In genomic region chr12:52347016-52347415, GRCh38 we compare ENCODE assay signal across 15 cellular contexts. TPM values are rescaled to one million over a fixed set of nuclear protein-coding genes. Genes with fewer than 3 reads are reported as not detected.
"Had no signal": no experiment of that assay in that cellular context is flagged by ENCODE, and none has a peak within 500 bp of the region (broad histone marks: within the 10 kb centered on the region; RNA-seq: fewer than 3 reads in every experiment).

No MANE protein-coding gene starts in this region.

- H3K27ac Mint-ChIP-seq: activated CD4-positive, alpha-beta memory T cell treated with anti-CD3 and anti-CD28 coated beads for 36 hours; dendritic cell treated with granulocyte-macrophage colony-stimulating factor and Interleukin-4, amounts not matched to agents 40 ng/mL and 50 ng/mL, for 4 days; effector memory CD8-positive, alpha-beta T cell had no signal

- H3K4me3 Mint-ChIP-seq: activated CD4-positive, alpha-beta memory T cell treated with anti-CD3 and anti-CD28 coated beads for 36 hours; dendritic cell treated with granulocyte-macrophage colony-stimulating factor and Interleukin-4, amounts not matched to agents 40 ng/mL and 50 ng/mL, for 4 days; effector memory CD8-positive, alpha-beta T cell had no signal

- ATAC-seq: effector memory CD8-positive, alpha-beta T cell had no signal

- H3K27ac ChIP-seq: parathyroid adenoma, tibial nerve had no signal

- H3K9me3 Mint-ChIP-seq: activated CD4-positive, alpha-beta memory T cell treated with anti-CD3 and anti-CD28 coated beads for 36 hours; dendritic cell treated with granulocyte-macrophage colony-stimulating factor and Interleukin-4, amounts not matched to agents 40 ng/mL and 50 ng/mL, for 4 days; effector memory CD8-positive, alpha-beta T cell had no signal

- H3K36me3 Mint-ChIP-seq: activated CD4-positive, alpha-beta memory T cell treated with anti-CD3 and anti-CD28 coated beads for 36 hours had no signal

- H3K27me3 Mint-ChIP-seq: activated CD4-positive, alpha-beta memory T cell treated with anti-CD3 and anti-CD28 coated beads for 36 hours had no signal

- DNase-seq: activated CD4-positive, alpha-beta memory T cell treated with anti-CD3 and anti-CD28 coated beads for 36 hours; activated naive CD4-positive, alpha-beta T cell; activated T-cell treated with anti-CD3 and anti-CD28 coated beads, Interleukin-2, amount 50 U/mL, for 48 hours; central memory CD4-positive, alpha-beta T cell; effector memory CD8-positive, alpha-beta T cell; left cardiac atrium; retina; SW 1271 had no signal

- H3K4me3 ChIP-seq: lung, skin epidermis, tibial nerve had no signal

RNA-seq across cellular contexts. Expression of gene KRT85, which starts 20.3 kb away (rescaled TPM):
- total RNA-seq: activated CD4-positive, alpha-beta memory T cell treated with anti-CD3 and anti-CD28 coated beads for 36 hours; epithelial cell of proximal tubule; glomerular endothelial cell; left cardiac atrium; lung; tibial nerve had no signal

RNA-seq across cellular contexts. Expression of gene KRT83, which starts 25.8 kb away (rescaled TPM):
- total RNA-seq: activated CD4-positive, alpha-beta memory T cell treated with anti-CD3 and anti-CD28 coated beads for 36 hours; epithelial cell of proximal tubule; glomerular endothelial cell; left cardiac atrium; lung; tibial nerve had no signal

RNA-seq across cellular contexts. Expression of gene KRT84, which starts 38.4 kb away (rescaled TPM):
- total RNA-seq: activated CD4-positive, alpha-beta memory T cell treated with anti-CD3 and anti-CD28 coated beads for 36 hours; epithelial cell of proximal tubule; glomerular endothelial cell; left cardiac atrium; lung; tibial nerve had no signal

RNA-seq across cellular contexts. Expression of gene KRT81, which starts 55.7 kb away (rescaled TPM):
- total RNA-seq: activated CD4-positive, alpha-beta memory T cell treated with anti-CD3 and anti-CD28 coated beads for 36 hours; glomerular endothelial cell; left cardiac atrium; tibial nerve had no signal

RNA-seq across cellular contexts. Expression of gene KRT82, which starts 59.1 kb away (rescaled TPM):
- total RNA-seq: activated CD4-positive, alpha-beta memory T cell treated with anti-CD3 and anti-CD28 coated beads for 36 hours; epithelial cell of proximal tubule; glomerular endothelial cell; left cardiac atrium; lung; tibial nerve had no signal
